ENCODE assay signal across 8 cellular contexts in the genomic region with DNA sequence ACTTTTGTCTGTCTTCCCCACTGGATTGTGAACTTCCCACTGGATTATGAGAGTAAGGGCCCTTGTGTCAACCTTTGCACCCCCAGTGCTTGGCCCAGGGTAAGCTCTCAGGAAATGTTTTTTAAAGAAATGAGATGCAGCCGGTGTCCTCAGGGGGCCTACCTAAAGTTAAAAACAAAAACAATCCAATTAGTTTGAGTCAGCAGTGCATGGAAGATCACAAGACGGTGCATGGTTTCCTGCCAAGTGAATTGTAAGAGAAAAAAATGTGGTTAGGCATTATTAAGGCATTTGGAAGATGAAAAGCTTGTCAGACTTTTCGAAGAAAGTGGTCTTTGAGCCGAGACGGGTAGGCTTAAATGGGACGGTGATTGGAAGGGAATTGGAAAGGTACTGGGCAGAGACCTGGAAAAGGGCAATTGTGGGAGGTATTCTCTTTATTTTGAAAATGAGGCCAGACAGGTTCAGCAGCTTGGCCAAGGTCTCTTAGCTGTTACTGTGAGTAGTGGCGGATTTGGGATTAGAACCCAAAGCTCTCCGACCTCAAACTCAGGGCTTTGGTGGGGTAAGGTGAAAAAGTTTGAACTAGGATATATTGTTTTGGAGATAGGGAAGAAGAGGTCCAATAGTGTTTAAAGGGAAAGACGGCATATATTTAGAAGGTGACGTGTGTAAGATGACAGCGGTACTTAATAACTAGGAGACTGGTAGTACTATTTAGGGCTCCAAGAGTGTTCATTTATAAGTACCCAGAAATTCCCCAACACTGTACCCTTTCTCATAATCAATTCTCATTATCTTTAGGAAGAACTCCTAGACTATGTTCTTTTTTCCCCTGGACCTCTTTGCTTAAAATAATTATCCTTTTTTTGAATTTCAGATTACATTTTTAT. TPM values are rescaled to one million over a fixed set of nuclear protein-coding genes. Genes with fewer than 3 reads are reported as not detected.
DNase-seq lines count a peak whose midpoint lies in the region; ATAC-seq and TF ChIP-seq lines count a peak whose summit lies in the region.

No MANE protein-coding gene starts in this region.

- peak overlapping the region; percentile 39 for H4K8ac ChIP-seq in mesendoderm (ENCODE audit: low read depth, low read length)

- H3K56ac ChIP-seq in mesendoderm (ENCODE audit: low read length): peak overlapping the region; percentile 79

- 100% methylated on average over 3 of the region's 11 CpGs for WGBS in mesendoderm (ENCODE audit: extremely low coverage, insufficient coverage, low lambda C conversion rate)
- WGBS in transverse colon (ENCODE audit: low coverage in 1 of 2), 2 donors: 49 to 63% methylated on average over 11 of the region's 11 CpGs

- in situ Hi-C loops in transverse colon (cut with MboI; ENCODE audit: low pct_ligation_motif_present in 1 of 4, low pct_unique_long_range_greater_than_20kb in 1 of 4, low sequenced_read_pairs in 3 of 4): no loop called here

- peak overlapping the region; percentile 86 for H3K27ac ChIP-seq in AG04450 (ENCODE audit: low read depth, low read length)
- peak overlapping the region; percentile 77 for H3K27ac ChIP-seq in mesendoderm (ENCODE audit: low read depth, low read length)
- H3K27ac ChIP-seq in transverse colon: peak overlapping the region; percentile 87 to 93 (median 90)

- H3K79me2 ChIP-seq in mesendoderm (ENCODE audit: control insufficient read depth, insufficient read depth, low read length): no peaks in the 10 kb centered on the region

- no peak overlapping the region for H2BK5ac ChIP-seq in mesendoderm (ENCODE audit: low read length)

- TF ChIP-seq POLR2A in transverse colon (IDR thresholded peaks at IDR 0.05): no peak

- no peak for TF ChIP-seq CTCF in AG04450 (IDR thresholded peaks at IDR 0.05; ENCODE audit: low read depth, low read length)
- TF ChIP-seq CTCF in transverse colon (IDR thresholded peaks at IDR 0.05): no peak

- H3K9ac ChIP-seq in endocrine pancreas (ENCODE audit: control insufficient read depth, insufficient read depth, low read length): peak overlapping the region; percentile 97
- H3K9ac ChIP-seq in mesendoderm (ENCODE audit: low read length): peak overlapping the region; percentile 77

- no peak overlapping the region for H2AK5ac ChIP-seq in mesendoderm (ENCODE audit: low read length)

- H3K9me3 ChIP-seq in AG04450 (ENCODE audit: control insufficient read depth, insufficient read depth, low read length) (no peaks in the 10 kb centered on the region), endocrine pancreas (ENCODE audit: control insufficient read depth, low read length) (no peaks in the 10 kb centered on the region), transverse colon (no peaks in the 10 kb centered on the region)

- H3K4me3 ChIP-seq in AG04450 (ENCODE audit: low read depth, low read length) (peak overlapping the region; percentile 72), endocrine pancreas (ENCODE audit: control insufficient read depth, insufficient read depth, low read length) (peak overlapping the region; percentile 86), mesendoderm (ENCODE audit: low read length) (peak overlapping the region; percentile 2), transverse colon (peak overlapping the region; percentile 63 to 91 (median 76))

- H3K4me2 ChIP-seq in mesendoderm (ENCODE audit: low read length): peak overlapping the region; percentile 56

- no peak overlapping the region for H3K23ac ChIP-seq in mesendoderm (ENCODE audit: low read length)

- no peak overlapping the region for H4K5ac ChIP-seq in mesendoderm (ENCODE audit: low read length)

- H3K79me1 ChIP-seq in mesendoderm (ENCODE audit: low read length): no peaks in the 10 kb centered on the region

- DNase-seq in AG04450 (ENCODE audit: low read depth, low spot score): peak; percentile 77
- peak; percentile 6 for DNase-seq in T1000 (lab: John Stamatoyannopoulos, UW)
- DNase-seq in mesendoderm: peak; percentile 64
- peak; percentile 10 for DNase-seq in transverse colon
- no peak for DNase-seq in NCI-H2029 treated with DMSO at 0.1 percent for 48 hours (lab: John Stamatoyannopoulos, UW)

- H3K18ac ChIP-seq in mesendoderm (ENCODE audit: low read length): peak overlapping the region; percentile 2

- CTCF ChIA-PET in AG04450 (lab: Charles Lee): interaction anchor here (3.0 kb wide), 1 partner anchor 13 kb away, joined by 11 read pairs; no protein-coding TSS in a partner anchor

- no peak overlapping the region for H3K4ac ChIP-seq in mesendoderm (ENCODE audit: low read depth, low read length)

- H3K36me3 ChIP-seq in endocrine pancreas (ENCODE audit: control insufficient read depth, insufficient read depth, low read length) (no peaks in the 10 kb centered on the region), mesendoderm (ENCODE audit: control insufficient read depth, insufficient read depth, low read length) (no peaks in the 10 kb centered on the region), transverse colon (no peaks in the 10 kb centered on the region)

- no peak for TF ChIP-seq EP300 in transverse colon (IDR thresholded peaks at IDR 0.05; ENCODE audit: low read depth)

- H2BK120ac ChIP-seq in mesendoderm (ENCODE audit: low read depth, low read length): no peak overlapping the region

- intact Hi-C loops in transverse colon (cut with DNase I; ENCODE audit: low total_unique reads): no loop called here

- POLR2A ChIA-PET in AG04450 (lab: Yijun Ruan, JAX): interaction anchor here (0.7 to 1.4 kb wide), 3 partner anchors 14 to 830 kb away, joined by 3 to 7 read pairs (median 3); a partner anchor contains a TSS

- H3K4me1 ChIP-seq in endocrine pancreas (ENCODE audit: control insufficient read depth, insufficient read depth, low read length) (peaks cover 22% of the 10 kb centered on the region), mesendoderm (ENCODE audit: control insufficient read depth, low read depth, low read length) (peaks cover 2% of the 10 kb centered on the region), transverse colon (peaks cover 10 to 50% (median 22%) of the 10 kb centered on the region in 4 donors)

- ATAC-seq in GM18519 (IDR thresholded peaks at IDR 0.05; ENCODE audit: low FRiP score, unreplicated experiment): peak; percentile 35
- peak; percentile 29 for ATAC-seq in HG03280 (IDR thresholded peaks at IDR 0.05; ENCODE audit: unreplicated experiment)

- H3K27me3 ChIP-seq in AG04450 (ENCODE audit: control insufficient read depth, insufficient read depth, low read length): no peaks in the 10 kb centered on the region
- H3K27me3 ChIP-seq in endocrine pancreas (ENCODE audit: control insufficient read depth, insufficient read depth, low read length): no peaks in the 10 kb centered on the region
- H3K27me3 ChIP-seq in mesendoderm (ENCODE audit: insufficient read depth, low read length, poor library complexity): no peaks in the 10 kb centered on the region
- H3K27me3 ChIP-seq in transverse colon: no peaks in the 10 kb centered on the region

- no peak overlapping the region for H2BK15ac ChIP-seq in mesendoderm (replicated peaks; ENCODE audit: low read depth)

RNA-seq across cellular contexts. Expression of a gene that starts 1.2 kb away (rescaled TPM):
- 19.3 and 30.1 TPM in 2 replicates for polyA plus RNA-seq in AG04450 (2011; rRNA removed)
- 14.0 and 29.8 TPM in 2 replicates for polyA minus RNA-seq in AG04450 (2011; rRNA and poly(A)+ RNA removed)
- 17.7 TPM for polyA plus RNA-seq in mesendoderm (2013, experiment 1 of 2)
- 17.4 TPM for polyA plus RNA-seq in mesendoderm (2013, experiment 2 of 2)
- 10 to 100 TPM; 12.2 to 18.9 (median 16.7) TPM for total RNA-seq in transverse colon

Comparison
In these comparisons a context has a peak if more than half of its experiments do, and no peak if none do; other contexts are left out.
1. H3K4me3 ChIP-seq: peak in every context shown above with its lines; median percentile 86 in endocrine pancreas; 76 in transverse colon; 72 in AG04450; 2 in mesendoderm.